24 cellular contexts compared by ENCODE assay signal in the genomic region with DNA sequence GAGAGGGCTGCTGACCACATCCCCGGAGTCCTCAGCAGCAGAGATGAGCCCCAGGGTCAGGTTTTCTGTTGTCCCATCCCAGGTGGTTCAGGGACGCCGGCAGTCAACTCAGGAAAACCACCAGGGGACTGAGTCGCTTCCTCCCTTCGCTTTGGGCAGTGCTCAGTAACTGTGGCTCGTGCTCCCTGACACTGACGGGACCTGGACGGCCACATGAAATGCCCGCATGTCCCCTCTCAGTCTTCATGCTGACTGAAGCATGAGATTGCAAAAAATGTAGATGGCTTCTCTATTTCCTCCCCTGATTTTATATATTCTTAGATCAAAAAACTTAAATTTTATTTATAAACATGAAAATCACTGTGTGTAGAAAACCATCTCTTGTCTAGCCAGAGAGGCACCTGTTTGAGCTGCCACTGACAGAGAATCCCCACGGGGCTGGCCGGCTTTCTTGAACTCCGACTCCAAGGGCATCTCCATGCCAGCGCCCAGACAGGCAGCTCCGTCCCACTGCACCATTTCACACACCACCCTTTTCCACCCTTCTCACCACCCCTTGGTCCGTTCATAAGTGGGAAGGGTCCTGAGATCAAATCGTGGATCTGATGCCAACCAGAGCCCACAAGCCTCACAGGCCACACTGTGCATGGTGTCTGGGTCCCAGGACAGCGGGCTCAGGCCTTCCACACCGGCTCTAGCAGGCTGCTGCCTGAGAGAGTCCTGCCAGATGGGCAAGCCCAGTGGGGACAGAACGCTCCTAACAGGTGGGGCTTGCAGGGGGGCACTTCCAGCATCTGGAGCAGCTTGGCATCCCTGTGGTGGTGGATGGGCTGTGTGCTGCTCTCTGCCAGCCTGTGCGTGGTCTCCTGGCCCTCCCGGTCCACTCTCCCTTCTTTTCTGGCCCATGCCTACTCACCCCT.
DNase-seq lines count a peak whose midpoint lies in the region; ATAC-seq, FAIRE-seq and TF ChIP-seq lines count a peak whose summit lies in the region.
"Had no signal": no experiment of that assay in that cellular context is flagged by ENCODE, and none has a peak within 500 bp of the region (broad histone marks: within the 10 kb centered on the region; RNA-seq: fewer than 3 reads in every experiment).

No MANE protein-coding gene starts in this region.

- H3K23me2 ChIP-seq in H1 (ENCODE audit: low read depth, low read length) = no peaks in the 10 kb centered on the region

- TF ChIP-seq EP300 in H1 (IDR thresholded peaks at IDR 0.05; ENCODE audit: borderline replicate concordance in 1 of 2, low read depth in 2 of 2, low read length in 2 of 2) = no peak

- no peaks in the 10 kb centered on the region for H3K9me3 Mint-ChIP-seq in stimulated activated naive CD8-positive, alpha-beta T cell treated with anti-CD3 and anti-CD28 coated beads, Interleukin-15, amount 100 ng/mL, for 72 hours
- H3K9me3 Mint-ChIP-seq: activated naive CD8-positive, alpha-beta T cell treated with anti-CD3 and anti-CD28 coated beads, Interleukin-2, amount 10 ng/mL, durations not matched to agents 7 days and 5 days; nephron had no signal

- no peak overlapping the region for H4K8ac ChIP-seq in H1 (ENCODE audit: extremely low read depth, insufficient read depth, low read length)

- H3K9me3 ChIP-seq in H1 (ENCODE audit: insufficient read depth in 2 of 2, low read depth in 1 of 2, low read length in 1 of 2) (no peaks in the 10 kb centered on the region), skeletal muscle tissue (ENCODE audit: control insufficient read depth in 3 of 3, low read length in 3 of 3) (no peaks in the 10 kb centered on the region)
- H3K9me3 ChIP-seq: spleen had no signal

- DNase-seq in stimulated activated naive CD8-positive, alpha-beta T cell treated with anti-CD3 and anti-CD28 coated beads, Interleukin-15, Interleukin-2, amounts not matched to agents 100 U/mL and 50 U/mL, for 24 hours = no peak
- DNase-seq in stimulated activated naive CD8-positive, alpha-beta T cell treated with anti-CD3 and anti-CD28 coated beads, Interleukin-15, amount 100 ng/mL, for 72 hours = no peak
- DNase-seq in H1 (ENCODE audit: low read depth in 1 of 2, low spot score in 2 of 2) (no peak), COLO829 (ENCODE audit: low spot score) (no peak)
- no peak for DNase-seq in stimulated activated CD4-positive, alpha-beta T cell treated with anti-CD3 and anti-CD28 coated beads, Interleukin-4, amount 100 ng/mL, for 24 hours
- DNase-seq: activated CD8-positive, alpha-beta T cell treated with anti-CD3 and anti-CD28 coated beads, Interleukin-2, amount 10 ng/mL, durations not matched to agents 7 days and 5 days; activated gamma-delta T cell; activated naive CD8-positive, alpha-beta T cell treated with anti-CD3 and anti-CD28 coated beads, Interleukin-2, amount 10 ng/mL, durations not matched to agents 7 days and 5 days; central memory CD4-positive, alpha-beta T cell; DMS79; kidney; midbrain; NCI-H146; NCI-H2171 treated with DMSO at 0.1 percent for 48 hours; NCI-H510A treated with DMSO at 0.1 percent for 48 hours; SHP77; spleen had no signal

- TF ChIP-seq CTCF in H1 (IDR thresholded peaks at IDR 0.05; ENCODE audit: control extremely low read depth in 1 of 3, insufficient read depth in 1 of 3, low read depth in 1 of 3, low read length in 3 of 3) = no peak

- H3K79me1 ChIP-seq in H1 (ENCODE audit: low read depth, low read length) = no peaks in the 10 kb centered on the region

- TF ChIP-seq RAD21 in H1 (IDR thresholded peaks at IDR 0.05 in 1 of 2, conservative IDR thresholded peaks at IDR 0.05 in 1 of 2; ENCODE audit: low read depth in 2 of 2, low read length in 2 of 2) = no peak

- no peak overlapping the region for H2AFZ ChIP-seq in H1 (ENCODE audit: low read length)
- H2AFZ ChIP-seq: parathyroid adenoma had no signal

- H3K79me2 ChIP-seq in H1 (ENCODE audit: control insufficient read depth in 1 of 2, insufficient read depth in 2 of 2, low read length in 2 of 2) = no peaks in the 10 kb centered on the region
- H3K79me2 ChIP-seq: parathyroid adenoma had no signal

- POLR2A ChIA-PET in H1 (lab: Charles Lee; ENCODE audit: partially characterized antibody) = no interaction called here

- H2BK20ac ChIP-seq in H1 (ENCODE audit: low read length) = no peak overlapping the region

- ATAC-seq in stimulated activated naive CD8-positive, alpha-beta T cell treated with anti-CD3 and anti-CD28 coated beads, Interleukin-15, Interleukin-2, amounts not matched to agents 100 U/mL and 50 U/mL, for 24 hours = peak; percentile 10
- ATAC-seq in stimulated activated naive CD8-positive, alpha-beta T cell treated with anti-CD3 and anti-CD28 coated beads, Interleukin-15, amount 100 ng/mL, for 72 hours = no peak
- no peak for ATAC-seq in GM21447 (IDR thresholded peaks at IDR 0.05; ENCODE audit: unreplicated experiment)
- ATAC-seq: activated CD8-positive, alpha-beta T cell treated with anti-CD3 and anti-CD28 coated beads, Interleukin-2, amount 10 ng/mL, durations not matched to agents 7 days and 5 days had no signal

- FAIRE-seq in H1 (lab: Jason Lieb, UNC) = no peak
- FAIRE-seq: endothelial cell of umbilical vein, GM18507, kidney had no signal

- no peak overlapping the region for H3K23ac ChIP-seq in H1 (ENCODE audit: insufficient read length)

- H3K27me3 Mint-ChIP-seq in stimulated activated naive CD8-positive, alpha-beta T cell treated with anti-CD3 and anti-CD28 coated beads, Interleukin-15, amount 100 ng/mL, for 72 hours = peaks cover 37% of the 10 kb centered on the region
- H3K27me3 Mint-ChIP-seq: B cell had no signal

- no peak overlapping the region for H3K4me2 ChIP-seq in H1 (ENCODE audit: insufficient read depth in 1 of 2, low read depth in 2 of 2, low read length in 2 of 2)

- peak overlapping the region; percentile 68 for H2AK5ac ChIP-seq in H1 (ENCODE audit: low read depth, low read length)

- H4K5ac ChIP-seq in H1 (ENCODE audit: insufficient read length, low read depth, low read length) = no peak overlapping the region

- peak overlapping the region; percentile 87; the same call in 1 of the 2 replicates for H2BK12ac ChIP-seq in H1 (ENCODE audit: low read depth, low read length)

- 88% methylated on average over 18 of the region's 21 CpGs; no CpG with 5 or more reads in 1 of the 2 experiments for WGBS in H1 (ENCODE audit: extremely low coverage in 1 of 2, insufficient coverage in 1 of 2, insufficient read length in 1 of 2, insufficient replicate concordance in 2 of 2, low coverage in 1 of 2, low lambda C conversion rate in 2 of 2, missing lambda C conversion rate in 1 of 2), 2 experiments

- H3K27ac Mint-ChIP-seq in stimulated activated naive CD8-positive, alpha-beta T cell treated with anti-CD3 and anti-CD28 coated beads, Interleukin-15, amount 100 ng/mL, for 72 hours = peak overlapping the region in 1 of 2 donors; percentile 82
- H3K27ac Mint-ChIP-seq: activated CD8-positive, alpha-beta T cell treated with anti-CD3 and anti-CD28 coated beads, Interleukin-2, amount 10 ng/mL, durations not matched to agents 7 days and 5 days; activated naive CD8-positive, alpha-beta T cell treated with anti-CD3 and anti-CD28 coated beads, Interleukin-2, amount 10 ng/mL, durations not matched to agents 7 days and 5 days; B cell had no signal

- no peak overlapping the region for H3K4me3 Mint-ChIP-seq in stimulated activated naive CD8-positive, alpha-beta T cell treated with anti-CD3 and anti-CD28 coated beads, Interleukin-15, amount 100 ng/mL, for 72 hours
- H3K4me3 Mint-ChIP-seq: activated CD8-positive, alpha-beta T cell treated with anti-CD3 and anti-CD28 coated beads, Interleukin-2, amount 10 ng/mL, durations not matched to agents 7 days and 5 days; activated naive CD8-positive, alpha-beta T cell treated with anti-CD3 and anti-CD28 coated beads, Interleukin-2, amount 10 ng/mL, durations not matched to agents 7 days and 5 days; B cell; nephron had no signal

- H3K4me1 ChIP-seq in H1 (replicated peaks in 1 of 4; ENCODE audit: control insufficient read depth in 3 of 4, insufficient read depth in 4 of 4, low read length in 3 of 4) (peaks cover 9 to 36% (median 19%) of the 10 kb centered on the region in 4 experiments), skeletal muscle tissue (ENCODE audit: control insufficient read depth in 3 of 3, insufficient read depth in 3 of 3, low read length in 3 of 3) (peaks cover 34 to 43% (median 36%) of the 10 kb centered on the region in 3 donors)
- H3K4me1 ChIP-seq: parathyroid adenoma, spleen had no signal

- H4K91ac ChIP-seq in H1 (replicated peaks; ENCODE audit: insufficient read length, low read length) = peak overlapping the region; percentile 79

- H3K4me3 ChIP-seq in H1 (ENCODE audit: extremely low read depth in 1 of 4, insufficient read depth in 2 of 4, low read depth in 3 of 4, low read length in 4 of 4) (no peak overlapping the region), skeletal muscle tissue (ENCODE audit: low read length in 3 of 3) (no peak overlapping the region)
- H3K4me3 ChIP-seq: spleen had no signal

- no peak overlapping the region; the same call in 1 of the 2 replicates for H3K18ac ChIP-seq in H1 (ENCODE audit: extremely low read depth, low read length)

- no peaks in the 10 kb centered on the region for H4K20me1 ChIP-seq in H1 (replicated peaks in 1 of 2; ENCODE audit: control insufficient read depth in 1 of 2, insufficient read depth in 2 of 2, low read length in 2 of 2)

- peak overlapping the region; percentile 37 for H2BK120ac ChIP-seq in H1 (replicated peaks; ENCODE audit: low read depth, low read length)

- H3K9ac ChIP-seq in H1 (replicated peaks in 1 of 4; ENCODE audit: extremely low read depth in 1 of 4, low read depth in 3 of 4, low read length in 3 of 4) = no peak overlapping the region
- no peak overlapping the region for H3K9ac ChIP-seq in skeletal muscle tissue (ENCODE audit: low read depth in 1 of 3, low read length in 3 of 3)
- H3K9ac ChIP-seq: parathyroid adenoma had no signal

- CTCF ChIA-PET in H1 (lab: Charles Lee; ENCODE audit: partially characterized antibody) = interaction anchor here (0.6 to 1.7 kb wide), 3 partner anchors 8 to 353 kb away, joined by 3 to 5 read pairs (median 3); no protein-coding TSS in a partner anchor

- no peak overlapping the region for H3K14ac ChIP-seq in H1 (ENCODE audit: insufficient read length)

- H3K27ac ChIP-seq in H1 (ENCODE audit: low read depth, low read length) (no peak overlapping the region), skeletal muscle tissue (ENCODE audit: low read depth, low read length) (peak overlapping the region; percentile 45)
- H3K27ac ChIP-seq: parathyroid adenoma, spleen had no signal

- no peak overlapping the region for H3K56ac ChIP-seq in H1 (replicated peaks; ENCODE audit: insufficient read length, low read depth, low read length)

- peak overlapping the region; percentile 92; the same call in 1 of the 2 replicates for H2BK15ac ChIP-seq in H1 (ENCODE audit: low read length)

- no peak overlapping the region for H3K4ac ChIP-seq in H1 (replicated peaks; ENCODE audit: insufficient read length, low read depth, low read length)

- H2BK5ac ChIP-seq in H1 (ENCODE audit: low read depth, low read length) = peak overlapping the region; percentile 39; the same call in 1 of the 2 replicates

- H3K27me3 ChIP-seq in H1 (replicated peaks in 1 of 4; ENCODE audit: control insufficient read depth in 3 of 4, extremely low read depth in 1 of 4, insufficient read depth in 3 of 4, low read length in 3 of 4) (no peaks in the 10 kb centered on the region), skeletal muscle tissue (ENCODE audit: control insufficient read depth in 3 of 3, insufficient read depth in 3 of 3, low read length in 3 of 3) (no peaks in the 10 kb centered on the region)

- no peaks in the 10 kb centered on the region for H3K36me3 ChIP-seq in H1 (ENCODE audit: control insufficient read depth in 2 of 4, insufficient read depth in 4 of 4, low read length in 3 of 4)
- no peaks in the 10 kb centered on the region for H3K36me3 ChIP-seq in skeletal muscle tissue (ENCODE audit: control insufficient read depth in 3 of 3, insufficient read depth in 3 of 3, low read length in 3 of 3)
- H3K36me3 ChIP-seq: spleen had no signal

- no peak for TF ChIP-seq POLR2A in H1 (IDR thresholded peaks at IDR 0.05; ENCODE audit: control extremely low read depth in 1 of 2, low read depth in 2 of 2, low read length in 2 of 2)

- no peaks in the 10 kb centered on the region for H3K4me1 Mint-ChIP-seq in stimulated activated naive CD8-positive, alpha-beta T cell treated with anti-CD3 and anti-CD28 coated beads, Interleukin-15, amount 100 ng/mL, for 72 hours
- H3K4me1 Mint-ChIP-seq: activated naive CD8-positive, alpha-beta T cell treated with anti-CD3 and anti-CD28 coated beads, Interleukin-2, amount 10 ng/mL, durations not matched to agents 7 days and 5 days; B cell had no signal
